Comparison of ENCODE assay signal across 30 cellular contexts in genomic region chr17:56861899-56862298, GRCh38.
"Had no signal": no experiment of that assay in that cellular context is flagged by ENCODE, and none has a peak within 500 bp of the region (broad histone marks: within the 10 kb centered on the region; RNA-seq: fewer than 3 reads in every experiment).

No MANE protein-coding gene starts in this region.

- FAIRE-seq: endometrium, endothelial cell of umbilical vein had no signal

- DNase-seq: activated B cell treated with CpG ODN at 0.5 μM for 24 hours; activated CD4-positive, alpha-beta memory T cell treated with anti-CD3 and anti-CD28 coated beads, Interleukin-2, amount 10 ng/mL, durations not matched to agents 7 days and 5 days; activated CD4-positive, alpha-beta T cell treated with anti-CD3 and anti-CD28 coated beads for 48 hours; activated CD4-positive, alpha-beta T cell treated with anti-CD3 and anti-CD28 coated beads, Interleukin-2, amount 50 U/mL, for 4 hours; activated CD8-positive, alpha-beta memory T cell treated with anti-CD3 and anti-CD28 coated beads, Interleukin-2, amount 50 U/mL, for 48 hours; activated gamma-delta T cell; activated naive CD4-positive, alpha-beta T cell; activated naive CD4-positive, alpha-beta T cell treated with anti-CD3 and anti-CD28 coated beads, Interleukin-2, amount 10 ng/mL, durations not matched to agents 7 days and 5 days; activated naive CD8-positive, alpha-beta T cell treated with anti-CD3 and anti-CD28 coated beads, Interleukin-2, amount 10 ng/mL, durations not matched to agents 7 days and 5 days; activated T-cell treated with anti-CD3 and anti-CD28 coated beads for 4 hours; activated T-cell treated with anti-CD3 and anti-CD28 coated beads, Interleukin-2, amount 50 U/mL, for 4 hours; central memory CD4-positive, alpha-beta T cell; cerebellar nuclear complex; colonic mucosa; effector CD8-positive, alpha-beta T cell; esophagus squamous epithelium; foreskin melanocyte; heart right ventricle; T-helper 1 cell; T-helper 17 cell; T1000; WERI-Rb-1 had no signal

- H3K4me1 Mint-ChIP-seq: activated CD4-positive, alpha-beta memory T cell treated with anti-CD3 and anti-CD28 coated beads, Interleukin-2, amount 10 ng/mL, durations not matched to agents 7 days and 5 days; activated naive CD4-positive, alpha-beta T cell treated with anti-CD3 and anti-CD28 coated beads, Interleukin-2, amount 10 ng/mL, durations not matched to agents 7 days and 5 days; activated naive CD8-positive, alpha-beta T cell treated with anti-CD3 and anti-CD28 coated beads, Interleukin-2, amount 10 ng/mL, durations not matched to agents 7 days and 5 days; brain had no signal

- H3K4me3 Mint-ChIP-seq: activated B cell treated with CpG ODN at 0.5 μM for 24 hours; activated CD4-positive, alpha-beta memory T cell treated with anti-CD3 and anti-CD28 coated beads, Interleukin-2, amount 10 ng/mL, durations not matched to agents 7 days and 5 days; activated naive CD4-positive, alpha-beta T cell treated with anti-CD3 and anti-CD28 coated beads, Interleukin-2, amount 10 ng/mL, durations not matched to agents 7 days and 5 days; activated naive CD8-positive, alpha-beta T cell treated with anti-CD3 and anti-CD28 coated beads, Interleukin-2, amount 10 ng/mL, durations not matched to agents 7 days and 5 days; activated T-cell treated with anti-CD3 and anti-CD28 coated beads, Interleukin-2, amount 50 U/mL, for 4 hours; activated T-helper 1 cell treated with anti-CD3 and anti-CD28 coated beads, Interleukin-12 subunit alpha, Interleukin-12 subunit beta, Interleukin-2, Interleukin-4 antibody, amounts not matched to agents 30 ng/mL and 10 ng/mL and 1 ng/mL, durations not matched to agents 14 hours and 24 hours and 36 hours; brain; T-helper 17 cell; T-helper 2 cell treated with Interferon-gamma antibody and Interleukin-4, amounts not matched to agents 5 μg/mL and 100 μg/mL, for 36 hours had no signal

- H3K36me3 Mint-ChIP-seq: activated naive CD4-positive, alpha-beta T cell treated with anti-CD3 and anti-CD28 coated beads, Interleukin-2, amount 50 U/mL, for 72 hours had no signal

- H3K9me3 Mint-ChIP-seq: activated B cell treated with CpG ODN at 0.5 μM for 24 hours; activated CD4-positive, alpha-beta memory T cell treated with anti-CD3 and anti-CD28 coated beads, Interleukin-2, amount 10 ng/mL, durations not matched to agents 7 days and 5 days; activated naive CD4-positive, alpha-beta T cell treated with anti-CD3 and anti-CD28 coated beads, Interleukin-2, amount 10 ng/mL, durations not matched to agents 7 days and 5 days; activated naive CD4-positive, alpha-beta T cell treated with anti-CD3 and anti-CD28 coated beads, Interleukin-2, amount 50 U/mL, for 72 hours; activated naive CD8-positive, alpha-beta T cell treated with anti-CD3 and anti-CD28 coated beads, Interleukin-2, amount 10 ng/mL, durations not matched to agents 7 days and 5 days; activated T-cell treated with anti-CD3 and anti-CD28 coated beads, Interleukin-2, amount 50 U/mL, for 4 hours; activated T-helper 1 cell treated with anti-CD3 and anti-CD28 coated beads, Interleukin-12 subunit alpha, Interleukin-12 subunit beta, Interleukin-2, Interleukin-4 antibody, amounts not matched to agents 30 ng/mL and 10 ng/mL and 1 ng/mL, durations not matched to agents 14 hours and 24 hours and 36 hours; brain; T-helper 2 cell treated with Interferon-gamma antibody and Interleukin-4, amounts not matched to agents 5 μg/mL and 100 μg/mL, for 36 hours had no signal

- H3K27ac Mint-ChIP-seq: activated B cell treated with CpG ODN at 0.5 μM for 24 hours; activated CD4-positive, alpha-beta memory T cell treated with anti-CD3 and anti-CD28 coated beads, Interleukin-2, amount 10 ng/mL, durations not matched to agents 7 days and 5 days; activated naive CD4-positive, alpha-beta T cell treated with anti-CD3 and anti-CD28 coated beads, Interleukin-2, amount 10 ng/mL, durations not matched to agents 7 days and 5 days; activated naive CD4-positive, alpha-beta T cell treated with anti-CD3 and anti-CD28 coated beads, Interleukin-2, amount 50 U/mL, for 72 hours; activated naive CD8-positive, alpha-beta T cell treated with anti-CD3 and anti-CD28 coated beads, Interleukin-2, amount 10 ng/mL, durations not matched to agents 7 days and 5 days; activated T-helper 1 cell treated with anti-CD3 and anti-CD28 coated beads, Interleukin-12 subunit alpha, Interleukin-12 subunit beta, Interleukin-2, Interleukin-4 antibody, amounts not matched to agents 30 ng/mL and 10 ng/mL and 1 ng/mL, durations not matched to agents 14 hours and 24 hours and 36 hours; brain; T-helper 17 cell; T-helper 2 cell treated with Interferon-gamma antibody and Interleukin-4, amounts not matched to agents 5 μg/mL and 100 μg/mL, for 36 hours had no signal

- ATAC-seq: activated CD4-positive, CD25-positive, alpha-beta regulatory T cell treated with anti-CD3 and anti-CD28 coated beads, Interleukin-2, amount 50 U/mL, for 24 hours; activated naive CD4-positive, alpha-beta T cell treated with anti-CD3 and anti-CD28 coated beads, Interleukin-2, amount 50 U/mL, for 72 hours; activated T-cell treated with anti-CD3 and anti-CD28 coated beads, Interleukin-2, amount 50 U/mL, for 4 hours; gastroesophageal sphincter; heart right ventricle; T-helper 17 cell had no signal

- H3K27me3 Mint-ChIP-seq: activated B cell treated with CpG ODN at 0.5 μM for 24 hours; activated CD4-positive, alpha-beta memory T cell treated with anti-CD3 and anti-CD28 coated beads, Interleukin-2, amount 10 ng/mL, durations not matched to agents 7 days and 5 days; activated naive CD4-positive, alpha-beta T cell treated with anti-CD3 and anti-CD28 coated beads, Interleukin-2, amount 10 ng/mL, durations not matched to agents 7 days and 5 days; activated naive CD8-positive, alpha-beta T cell treated with anti-CD3 and anti-CD28 coated beads, Interleukin-2, amount 10 ng/mL, durations not matched to agents 7 days and 5 days; brain; T-helper 17 cell had no signal
